In genomic region chr4:128287871-128288688, GRCh38 we compare ENCODE assay signal across 8 cellular contexts. TPM values are rescaled to one million over a fixed set of nuclear protein-coding genes. Genes with fewer than 3 reads are reported as not detected.
DNase-seq lines count a peak whose midpoint lies in the region; ATAC-seq and TF ChIP-seq lines count a peak whose summit lies in the region.

No MANE protein-coding gene starts in this region.

- H3K27me3 Mint-ChIP-seq in IgD-negative memory B cell = no peaks in the 10 kb centered on the region

- H3K27ac Mint-ChIP-seq in IgD-negative memory B cell = peak overlapping the region; percentile 54 to 97 (median 64)

- H3K27ac ChIP-seq in epithelial cell of prostate = peak overlapping the region; percentile 95

- H3K4me3 ChIP-seq in mucosa of descending colon = peak overlapping the region; percentile 83

- no peak for TF ChIP-seq CTCF in mucosa of descending colon (IDR thresholded peaks at IDR 0.05)

- intact Hi-C loops in mucosa of descending colon (cut with DNase I, micrococcal nuclease) = no loop called here

- H3K4me3 Mint-ChIP-seq in IgD-negative memory B cell = peak overlapping the region; percentile 84 to 91 (median 90)

- ATAC-seq in GM21576 (IDR thresholded peaks at IDR 0.05; ENCODE audit: unreplicated experiment) = peak; percentile 78
- peak; percentile 91 for ATAC-seq in mucosa of descending colon

- peaks cover 18 to 26% (median 25%) of the 10 kb centered on the region in 3 donors for H3K4me1 Mint-ChIP-seq in IgD-negative memory B cell

- peaks cover 22% of the 10 kb centered on the region for H3K4me1 ChIP-seq in mucosa of descending colon (ENCODE audit: low read depth)

- H3K36me3 ChIP-seq in mucosa of descending colon (ENCODE audit: low read depth) = peaks cover 5% of the 10 kb centered on the region

- H3K9me3 Mint-ChIP-seq in IgD-negative memory B cell = no peaks in the 10 kb centered on the region

- H3K36me3 Mint-ChIP-seq in IgD-negative memory B cell = peaks cover 9% of the 10 kb centered on the region

- no peaks in the 10 kb centered on the region for H3K9me3 ChIP-seq in mucosa of descending colon

- DNase-seq in DMS53 (lab: John Stamatoyannopoulos, UW) (peak; percentile 100), OCI-M1 (lab: John Stamatoyannopoulos, UW) (peak; percentile 99), activated T-cell treated with anti-CD3 and anti-CD28 coated beads for 48 hours (ENCODE audit: low read depth) (peak; percentile 98), epithelial cell of prostate (ENCODE audit: low read depth, low spot score) (peak; percentile 94), mucosa of descending colon (peak; percentile 99 to 100 (median 100))
- peak; percentile 99 for DNase-seq in stimulated activated CD8-positive, alpha-beta memory T cell treated with anti-CD3 and anti-CD28 coated beads, Interleukin-4, amount 100 ng/mL, for 1 hour (ENCODE audit: low read depth in 2 of 2, low spot score in 1 of 2)

RNA-seq across cellular contexts. Expression of gene PGRMC2, which starts 0.5 kb away (rescaled TPM):
- 16.6 TPM for polyA plus RNA-seq in IgD-negative memory B cell
- total RNA-seq in mucosa of descending colon = 10 to 100 TPM; 75.3 to 91.5 (median 81.6) TPM

Comparison
In these comparisons a context has a peak if more than half of its experiments do, and no peak if none do; other contexts are left out.
1. Peak in every context shown above with its lines: DNase-seq, ATAC-seq, H3K4me3 ChIP-seq and H3K27ac ChIP-seq.